In genomic region chr7:56033671-56034432, GRCh38 we compare ENCODE assay signal across 1 cellular context.
TF ChIP-seq lines count a peak whose summit lies in the region.

No MANE protein-coding gene starts in this region.

TF ChIP-seq in K562, 482 proteins besides CTCF, POLR2A, EP300 and RAD21 (continued from another document and continues in another):
- TF ChIP-seq CTCFL (IDR thresholded peaks at IDR 0.05; ENCODE audit: borderline replicate concordance, insufficient read depth, low read depth, low read length, poor library complexity, severe bottlenecking) (peak; percentile 39), NFYB (IDR thresholded peaks at IDR 0.05; ENCODE audit: extremely low read depth, insufficient read length) (no peak), XRCC5 (IDR thresholded peaks at IDR 0.05; ENCODE audit: low read depth, low read length) (no peak), ZEB2 (IDR thresholded peaks at IDR 0.05) (peak; percentile 56; the same call in 1 of the 2 replicates), PHF8 (IDR thresholded peaks at IDR 0.05; ENCODE audit: borderline replicate concordance, low read length) (peak; percentile 45; the same call in 1 of the 2 replicates), RUNX1 (IDR thresholded peaks at IDR 0.05; ENCODE audit: low read depth) (no peak), ZNF76 (CRISPR knock-in tag; IDR thresholded peaks at IDR 0.05; ENCODE audit: borderline replicate concordance) (no peak), AFF1 (IDR thresholded peaks at IDR 0.05; ENCODE audit: low read depth in 1 of 2, partially characterized antibody in 2 of 2) (peak; percentile 73 to 77), HES1 (IDR thresholded peaks at IDR 0.05; ENCODE audit: low read depth) (no peak), RB1 (IDR thresholded peaks at IDR 0.05; ENCODE audit: low read depth) (no peak; the same call in 1 of the 2 replicates), TGIF2 (CRISPR knock-in tag; IDR thresholded peaks at IDR 0.05) (no peak), CREB3 (tag; conservative IDR thresholded peaks at IDR 0.05; ENCODE audit: low read depth) (no peak), CEBPB (tag; IDR thresholded peaks at IDR 0.05) (peak; percentile 99), SRSF9 (IDR thresholded peaks at IDR 0.05; ENCODE audit: borderline replicate concordance, low read depth, low read length) (no peak), BRD9 (IDR thresholded peaks at IDR 0.05; ENCODE audit: low read depth, partially characterized antibody) (peak; percentile 67), CSDE1 (IDR thresholded peaks at IDR 0.05) (no peak), E2F1 (CRISPR knock-in tag; IDR thresholded peaks at IDR 0.05) (no peak), CXXC5 (CRISPR knock-in tag; IDR thresholded peaks at IDR 0.05) (peak; percentile 81), ATF7 (IDR thresholded peaks at IDR 0.05) (peak; percentile 88), ATF1 (CRISPR knock-in tag; IDR thresholded peaks at IDR 0.05) (no peak), ATF1 (tag; IDR thresholded peaks at IDR 0.05) (peak; percentile 36), ZNF12 (CRISPR knock-in tag; IDR thresholded peaks at IDR 0.05) (no peak), RBFOX2 (IDR thresholded peaks at IDR 0.05; ENCODE audit: low read depth, low read length) (peak; percentile 86), CC2D1A (IDR thresholded peaks at IDR 0.05) (0 out of 2 replicates have a peak, but pooled peaks have one; percentile 17), CHAMP1 (IDR thresholded peaks at IDR 0.05) (0 out of 2 replicates have a peak, but pooled peaks have one; percentile 25), TCF15 (CRISPR knock-in tag; IDR thresholded peaks at IDR 0.05) (no peak), BRF1 (IDR thresholded peaks at IDR 0.05; ENCODE audit: borderline replicate concordance, extremely low read depth, insufficient read length) (no peak), HDAC3 (IDR thresholded peaks at IDR 0.05; ENCODE audit: borderline replicate concordance, partially characterized antibody) (peak; percentile 21), POU5F1 (IDR thresholded peaks at IDR 0.05; ENCODE audit: borderline replicate concordance, low read depth, low read length, partially characterized antibody) (no peak), KDM1A (IDR thresholded peaks at IDR 0.05) (peak; percentile 85 to 90), RCOR1 (IDR thresholded peaks at IDR 0.05; ENCODE audit: borderline replicate concordance in 1 of 2, low read depth in 2 of 2, low read length in 2 of 2) (no peak; a peak in 2 of 4 replicates), TFE3 (CRISPR knock-in tag; IDR thresholded peaks at IDR 0.05) (no peak), MEIS2 (IDR thresholded peaks at IDR 0.05; ENCODE audit: partially characterized antibody) (no peak), PTRF (tag; IDR thresholded peaks at IDR 0.05) (no peak), MYC (IDR thresholded peaks at IDR 0.05; ENCODE audit: low read depth, low read length) (peak; percentile 79; the same call in 1 of the 2 replicates), MYC (CRISPR knock-in tag; IDR thresholded peaks at IDR 0.05; ENCODE audit: borderline replicate concordance, low read depth) (no peak), ZNF785 (CRISPR knock-in tag; IDR thresholded peaks at IDR 0.05) (no peak), ZNF318 (IDR thresholded peaks at IDR 0.05; ENCODE audit: borderline replicate concordance in 1 of 2, low read depth in 1 of 2) (no peak), GABPB1 (CRISPR knock-in tag; IDR thresholded peaks at IDR 0.05) (0 out of 2 replicates have a peak, but pooled peaks have one; percentile 34), DNMT1 (IDR thresholded peaks at IDR 0.05) (no peak)
